ENCODE assay signal across 20 cellular contexts in genomic region chr7:5435291-5436002, GRCh38. TPM values are rescaled to one million over a fixed set of nuclear protein-coding genes. Genes with fewer than 3 reads are reported as not detected.
A peak's percentile ranks its signal among the peaks of the same experiment; 100 is the strongest.
DNase-seq lines count a peak whose midpoint lies in the region; ATAC-seq, FAIRE-seq and TF ChIP-seq lines count a peak whose summit lies in the region.
"Had no signal": no experiment of that assay in that cellular context is flagged by ENCODE, and none has a peak within 500 bp of the region (broad histone marks: within the 10 kb centered on the region; RNA-seq: fewer than 3 reads in every experiment).

No MANE protein-coding gene starts in this region.

- TF ChIP-seq CTCF in GM20000 (IDR thresholded peaks at IDR 0.05; ENCODE audit: extremely low read depth, missing control alignments) = no peak
- no peak for TF ChIP-seq CTCF in osteoblast (IDR thresholded peaks at IDR 0.05; ENCODE audit: extremely low read depth, low read depth, low read length)

- H3K79me2 ChIP-seq in osteoblast (ENCODE audit: insufficient read depth, low read length) = peaks cover 48% of the 10 kb centered on the region

- no peaks in the 10 kb centered on the region for H3K27me3 ChIP-seq in osteoblast (ENCODE audit: insufficient read depth, low read length)
- H3K27me3 ChIP-seq: ascending aorta, thyroid gland had no signal

- no peak overlapping the region for H3K27ac ChIP-seq in osteoblast (ENCODE audit: low read depth, low read length)
- H3K27ac ChIP-seq: ascending aorta, BLaER1 had no signal

- peaks cover 20% of the 10 kb centered on the region for H3K36me3 ChIP-seq in osteoblast (ENCODE audit: insufficient read depth, low read length)
- H3K36me3 ChIP-seq: BLaER1, thyroid gland had no signal

- H3K4me3 ChIP-seq in osteoblast (ENCODE audit: insufficient read depth, low read length) = no peak overlapping the region
- H3K4me3 ChIP-seq: ascending aorta, BLaER1, thyroid gland had no signal

- peaks cover 6% of the 10 kb centered on the region for H3K9me3 ChIP-seq in osteoblast (ENCODE audit: low read depth, low read length)
- H3K9me3 ChIP-seq: ascending aorta, thyroid gland had no signal

- H2AFZ ChIP-seq in osteoblast (ENCODE audit: low read length) = no peak overlapping the region

- no peak for DNase-seq in GM18507 (ENCODE audit: extremely low spot score, insufficient read length, low read depth)
- DNase-seq in GM20000 (ENCODE audit: low spot score) = peak; percentile 56
- DNase-seq in HTR-8/SVneo (ENCODE audit: insufficient read length, low spot score) = no peak
- DNase-seq in osteoblast (ENCODE audit: insufficient read length, low spot score, missing footprints) = peak; percentile 49
- no peak for DNase-seq in AG08395 (ENCODE audit: low spot score)
- no peak for DNase-seq in NCI-H748 (lab: John Stamatoyannopoulos, UW; ENCODE audit: unreplicated experiment)
- DNase-seq in stimulated activated naive CD8-positive, alpha-beta T cell treated with anti-CD3 and anti-CD28 coated beads, Interleukin-15, Interleukin-2, amounts not matched to agents 100 U/mL and 50 U/mL, for 24 hours = no peak
- DNase-seq: activated CD4-positive, alpha-beta T cell treated with anti-CD3 and anti-CD28 coated beads for 48 hours; activated naive CD4-positive, alpha-beta T cell; DMS153; foreskin melanocyte; left ventricle myocardium superior; NCI-H1417 treated with DMSO at 0.1 percent for 48 hours; NCI-H226; small intestine; thyroid gland had no signal

- FAIRE-seq in GM18507 (lab: Jason Lieb, UNC) (peak; percentile 84), HTR-8/SVneo (lab: Jason Lieb, UNC) (peak; percentile 9)
- FAIRE-seq: colon, endothelial cell of umbilical vein, small intestine had no signal

- ATAC-seq in stimulated activated naive CD8-positive, alpha-beta T cell treated with anti-CD3 and anti-CD28 coated beads, Interleukin-15, Interleukin-2, amounts not matched to agents 100 U/mL and 50 U/mL, for 24 hours = no peak
- ATAC-seq: left ventricle myocardium superior had no signal

- H4K20me1 ChIP-seq in osteoblast (ENCODE audit: insufficient read depth, low read length) = peaks cover 7% of the 10 kb centered on the region

- no peak overlapping the region for H3K4me2 ChIP-seq in osteoblast (ENCODE audit: insufficient read depth, low read length)
- H3K4me2 ChIP-seq: BLaER1 had no signal

- no peaks in the 10 kb centered on the region for H3K4me1 ChIP-seq in osteoblast (ENCODE audit: insufficient read depth, low read length)
- H3K4me1 ChIP-seq: BLaER1 had no signal

RNA-seq across cellular contexts. Expression of gene TNRC18, which starts 11.8 kb away (rescaled TPM):
- 61.3 and 83.6 TPM in 2 replicates for total RNA-seq in osteoblast

Comparison
In these comparisons a context has a peak if more than half of its experiments do, and no peak if none do; other contexts are left out.
1. DNase-seq: peak in GM20000 (single experiment) and osteoblast (single experiment); none in GM18507 (single experiment), HTR-8/SVneo (single experiment), AG08395 (single experiment), NCI-H748 (single experiment) and stimulated activated naive CD8-positive, alpha-beta T cell treated with anti-CD3 and anti-CD28 coated beads, Interleukin-15, Interleukin-2, amounts not matched to agents 100 U/mL and 50 U/mL, for 24 hours (single experiment).